In the genomic region with DNA sequence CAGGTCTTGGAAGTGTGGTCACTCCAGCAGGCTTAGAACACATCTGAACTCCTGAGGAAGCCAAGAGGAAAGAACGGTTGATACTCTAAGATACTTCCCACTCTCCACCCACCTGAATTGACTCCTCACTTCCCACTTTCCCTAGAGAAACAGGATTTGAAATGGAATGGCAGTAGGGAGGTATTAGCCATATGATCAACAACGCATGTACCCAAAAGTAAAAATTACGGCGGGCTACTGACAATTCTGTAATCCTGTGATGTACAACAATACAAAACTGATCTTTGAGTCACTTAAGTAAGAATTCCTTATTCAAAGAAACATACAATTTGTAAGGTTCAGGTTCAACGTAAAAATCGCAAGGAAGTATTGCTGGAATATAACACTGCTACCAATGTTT, we compare ENCODE assay signal across 11 cellular contexts. TPM values are rescaled to one million over a fixed set of nuclear protein-coding genes. Genes with fewer than 3 reads are reported as not detected.
DNase-seq lines count a peak whose midpoint lies in the region; ATAC-seq and TF ChIP-seq lines count a peak whose summit lies in the region.
"Had no signal": no experiment of that assay in that cellular context is flagged by ENCODE, and none has a peak within 500 bp of the region (broad histone marks: within the 10 kb centered on the region; RNA-seq: fewer than 3 reads in every experiment).

No MANE protein-coding gene starts in this region.

- no peak overlapping the region for H2AFZ ChIP-seq in neuron (ENCODE audit: low read depth, low read length)
- H2AFZ ChIP-seq in OCI-LY7 (ENCODE audit: low read length): no peak overlapping the region

- H3K4me2 ChIP-seq in OCI-LY7 (ENCODE audit: low read length): no peak overlapping the region

- ATAC-seq in HG02678 (IDR thresholded peaks at IDR 0.05; ENCODE audit: unreplicated experiment): no peak

- H3K27ac ChIP-seq in AG04450 (ENCODE audit: low read depth, low read length): no peak overlapping the region
- peak overlapping the region; percentile 69 for H3K27ac ChIP-seq in RWPE1
- peak overlapping the region; percentile 20 to 98 (median 74) for H3K27ac ChIP-seq in esophagus squamous epithelium
- no peak overlapping the region for H3K27ac ChIP-seq in OCI-LY7 (ENCODE audit: low read depth, low read length, poor library complexity, severe bottlenecking)
- H3K27ac ChIP-seq: C4-2B had no signal

- H3K9me2 ChIP-seq in OCI-LY7 (ENCODE audit: insufficient read depth, low read length): no peaks in the 10 kb centered on the region

- POLR2A ChIA-PET in AG04450 (lab: Yijun Ruan, JAX) (no interaction called here), RWPE1 (lab: Yijun Ruan, JAX; ENCODE audit: low non-redundant PET) (no interaction called here), OCI-LY7 (lab: Charles Lee) (interaction anchor here (0.6 kb wide), 1 partner anchor 256 kb away, joined by 3 read pairs; no protein-coding TSS in a partner anchor)

- H3K9me3 ChIP-seq in AG04450 (ENCODE audit: control insufficient read depth, insufficient read depth, low read length) (peaks cover 6% of the 10 kb centered on the region; the same call in 1 of the 2 replicates), esophagus squamous epithelium (no peaks in the 10 kb centered on the region), neuron (ENCODE audit: low read length) (no peaks in the 10 kb centered on the region), OCI-LY7 (ENCODE audit: low read length) (no peaks in the 10 kb centered on the region)

- WGBS in esophagus squamous epithelium, 2 donors: 34 to 42% methylated on average over 6 of the region's 6 CpGs

- no peaks in the 10 kb centered on the region for H3K27me3 ChIP-seq in AG04450 (ENCODE audit: control insufficient read depth, insufficient read depth, low read length)
- H3K27me3 ChIP-seq in esophagus squamous epithelium: peaks cover 0 to 5% (median 0%) of the 10 kb centered on the region in 4 donors
- no peaks in the 10 kb centered on the region for H3K27me3 ChIP-seq in neuron (ENCODE audit: insufficient read depth, low read length)

- H4K20me1 ChIP-seq in OCI-LY7 (ENCODE audit: insufficient read depth, low read length): no peaks in the 10 kb centered on the region

- CTCF ChIA-PET in AG04450 (lab: Charles Lee) (no interaction called here), RWPE1 (lab: Yijun Ruan, JAX) (interaction anchor here (0.7 kb wide), 1 partner anchor 1527 kb away, joined by 4 read pairs; no protein-coding TSS in a partner anchor), OCI-LY7 (lab: Charles Lee; ENCODE audit: unreplicated experiment) (no interaction called here)

- intact Hi-C loops in esophagus squamous epithelium (cut with DNase I) (no loop called here), OCI-LY7 (cut with micrococcal nuclease; ENCODE audit: unreplicated experiment) (no loop called here)

- DNase-seq in AG04450 (ENCODE audit: low read depth, low spot score): no peak
- DNase-seq in RWPE1 (ENCODE audit: low spot score): no peak
- DNase-seq in esophagus squamous epithelium (lab: John Stamatoyannopoulos, UW): no peak
- DNase-seq in Ammon's horn (ENCODE audit: low spot score): no peak
- DNase-seq in OCI-LY7 (ENCODE audit: low spot score): no peak
- no peak for DNase-seq in NCI-H774 (lab: John Stamatoyannopoulos, UW)
- DNase-seq: effector CD4-positive, alpha-beta T cell; NCI-H2029 had no signal

- TF ChIP-seq CTCF in AG04450 (IDR thresholded peaks at IDR 0.05; ENCODE audit: low read depth, low read length): no peak
- TF ChIP-seq CTCF in RWPE1 (conservative IDR thresholded peaks at IDR 0.05; ENCODE audit: low read depth): no peak
- TF ChIP-seq CTCF in esophagus squamous epithelium (IDR thresholded peaks at IDR 0.05): no peak
- no peak for TF ChIP-seq CTCF in OCI-LY7 (conservative IDR thresholded peaks at IDR 0.05; ENCODE audit: low read length)

- no peaks in the 10 kb centered on the region for H3K79me2 ChIP-seq in OCI-LY7 (ENCODE audit: insufficient read depth, low read depth, low read length)

- peaks cover 0 to 17% (median 6%) of the 10 kb centered on the region in 3 donors for H3K36me3 ChIP-seq in esophagus squamous epithelium
- H3K36me3 ChIP-seq in neuron (ENCODE audit: insufficient read depth, low read length): peaks cover 22% of the 10 kb centered on the region
- no peaks in the 10 kb centered on the region for H3K36me3 ChIP-seq in OCI-LY7 (ENCODE audit: insufficient read depth, low read length)

- H3K4me3 ChIP-seq in AG04450 (ENCODE audit: low read depth, low read length) (peak overlapping the region; percentile 95), esophagus squamous epithelium (peak overlapping the region; percentile 7 to 91 (median 77)), neuron (ENCODE audit: low read length) (peak overlapping the region; percentile 54), OCI-LY7 (ENCODE audit: low read depth, low read length, poor library complexity, severe bottlenecking) (no peak overlapping the region)

- no peak for TF ChIP-seq POLR2A in esophagus squamous epithelium (IDR thresholded peaks at IDR 0.05)

- no TSS peak for BruUV-seq in OCI-LY7 (replicated peaks; lab: Mats Ljungman, UMichigan)

- peaks cover 13 to 63% (median 13%) of the 10 kb centered on the region in 3 donors for H3K4me1 ChIP-seq in esophagus squamous epithelium
- H3K4me1 ChIP-seq in neuron (ENCODE audit: insufficient read depth, low read length): peaks cover 38% of the 10 kb centered on the region
- H3K4me1 ChIP-seq in OCI-LY7 (ENCODE audit: insufficient read depth, low read length, poor library complexity, severe bottlenecking): no peaks in the 10 kb centered on the region

RNA-seq across cellular contexts. Expression of a gene that starts 3.2 kb away (rescaled TPM):
- polyA plus RNA-seq in AG04450 (2011; rRNA removed): 15.2 and 16.9 TPM in 2 replicates
- 18.2 and 28.5 TPM in 2 replicates for polyA minus RNA-seq in AG04450 (2011; rRNA and poly(A)+ RNA removed)
- total RNA-seq in esophagus squamous epithelium (10 to 100 TPM in 2 of 4 donors, 1 to 10 TPM in 2; 4.5 to 29.0 (median 16.5) TPM), OCI-LY7 (2022) (not detected in 2 replicates)
- not detected in 2 replicates for total RNA-seq in OCI-LY7 (2014; rRNA removed; shearing (Covaris generic))

Comparison
In these comparisons a context has a peak if more than half of its experiments do, and no peak if none do; other contexts are left out.
1. H3K27ac ChIP-seq: peak in RWPE1 (single experiment) and esophagus squamous epithelium (4 of 4); none in AG04450 (single experiment) and OCI-LY7 (single experiment).
2. RNA of a gene that starts 3.2 kb away (total RNA-seq): 4.5 to 29.0 TPM in esophagus squamous epithelium; not detected in OCI-LY7; every median in the first group is over 4 times any median in the second.